In the genomic region with DNA sequence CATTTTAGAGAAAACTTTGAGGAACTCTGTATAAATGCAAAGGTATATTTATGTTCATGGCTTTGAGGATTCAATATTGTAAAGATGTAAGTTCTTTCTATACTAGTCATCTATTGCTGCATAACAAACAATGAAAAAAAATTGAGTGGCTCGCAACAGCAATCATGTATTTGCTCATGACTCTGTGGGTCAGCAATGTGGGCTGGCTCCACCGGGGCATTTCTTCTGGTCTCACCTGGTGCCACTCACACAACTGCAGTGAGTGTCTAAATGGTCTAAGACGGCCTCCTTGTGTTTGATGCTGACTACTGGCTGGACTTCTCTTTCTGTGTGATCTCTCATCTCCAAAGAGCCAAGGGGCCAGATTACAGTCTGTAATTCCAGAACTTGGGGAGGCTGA, we compare ENCODE assay signal across 25 cellular contexts.
"Had no signal": no experiment of that assay in that cellular context is flagged by ENCODE, and none has a peak within 500 bp of the region (broad histone marks: within the 10 kb centered on the region; RNA-seq: fewer than 3 reads in every experiment).

No MANE protein-coding gene starts in this region.

- H3K4me2 ChIP-seq: neural progenitor cell had no signal

- H3K36me3 Mint-ChIP-seq: activated naive CD8-positive, alpha-beta T cell; memory B cell; naive thymus-derived CD8-positive, alpha-beta T cell; neural progenitor cell had no signal

- H3K36me3 ChIP-seq: adrenal gland, brain microvascular endothelial cell, esophagus squamous epithelium, neural progenitor cell, transverse colon had no signal

- H3K4me1 Mint-ChIP-seq: activated CD4-positive, alpha-beta T cell treated with anti-CD3 and anti-CD28 coated beads for 36 hours; endodermal cell; memory B cell; neural progenitor cell had no signal

- H3K4me3 ChIP-seq: adrenal gland, esophagus squamous epithelium, neural progenitor cell, transverse colon had no signal

- H3K27ac Mint-ChIP-seq: activated CD4-positive, alpha-beta T cell treated with anti-CD3 and anti-CD28 coated beads for 36 hours; activated naive CD8-positive, alpha-beta T cell; endodermal cell; memory B cell; naive thymus-derived CD8-positive, alpha-beta T cell; neural progenitor cell had no signal

- H3K27me3 ChIP-seq: adrenal gland, brain microvascular endothelial cell, neural progenitor cell, transverse colon had no signal

- H3K4me3 Mint-ChIP-seq: activated CD4-positive, alpha-beta T cell treated with anti-CD3 and anti-CD28 coated beads for 36 hours; activated naive CD8-positive, alpha-beta T cell; endodermal cell; memory B cell; naive thymus-derived CD8-positive, alpha-beta T cell; neural progenitor cell had no signal

- H3K4me1 ChIP-seq: adrenal gland, esophagus squamous epithelium, neural progenitor cell, transverse colon had no signal

- DNase-seq: activated CD4-positive, alpha-beta T cell treated with anti-CD3 and anti-CD28 coated beads for 36 hours; activated CD4-positive, alpha-beta T cell treated with anti-CD3 and anti-CD28 coated beads, Interleukin-2, amount 50 U/mL, for 4 hours; activated CD4-positive, CD25-positive, alpha-beta regulatory T cell; activated effector memory CD4-positive, alpha-beta T cell treated with Interleukin-2 at 50 U/mL for 16 hours; activated naive CD4-positive, alpha-beta T cell treated with Interleukin-2 at 50 U/mL for 16 hours; adrenal gland; brain microvascular endothelial cell; central memory CD4-positive, alpha-beta T cell; endodermal cell; esophagus squamous epithelium; islet precursor cell; left colon; naive thymus-derived CD8-positive, alpha-beta T cell; occipital lobe; right cardiac atrium; stimulated activated CD4-positive, alpha-beta T cell treated with anti-CD3 and anti-CD28 coated beads, Interleukin-15, amount 100 ng/mL, for 24 hours; stimulated activated CD4-positive, alpha-beta T cell treated with anti-CD3 and anti-CD28 coated beads, Interleukin-2, amount 100 ng/mL, for 24 hours; stimulated activated naive CD4-positive, alpha-beta T cell; transverse colon had no signal

- ATAC-seq: activated CD4-positive, alpha-beta T cell treated with anti-CD3 and anti-CD28 coated beads for 36 hours; left colon; naive thymus-derived CD8-positive, alpha-beta T cell; right cardiac atrium had no signal

- H3K9me3 ChIP-seq: adrenal gland, esophagus squamous epithelium, transverse colon had no signal

- H3K9ac ChIP-seq: neural progenitor cell had no signal

- H3K9me3 Mint-ChIP-seq: endodermal cell; memory B cell; naive thymus-derived CD8-positive, alpha-beta T cell; neural progenitor cell had no signal

- H3K27ac ChIP-seq: adrenal gland, brain microvascular endothelial cell, esophagus squamous epithelium, neural progenitor cell, transverse colon had no signal

- FAIRE-seq: astrocyte, frontal cortex, urothelium cell line had no signal

- H3K27me3 Mint-ChIP-seq: memory B cell had no signal

- H2AFZ ChIP-seq: neural progenitor cell had no signal
